ENCODE assay signal across 9 cellular contexts in genomic region chr4:110869862-110870577, GRCh38.
DNase-seq lines count a peak whose midpoint lies in the region; ATAC-seq, FAIRE-seq and TF ChIP-seq lines count a peak whose summit lies in the region.
"Had no signal": no experiment of that assay in that cellular context is flagged by ENCODE, and none has a peak within 500 bp of the region (broad histone marks: within the 10 kb centered on the region; RNA-seq: fewer than 3 reads in every experiment).

No MANE protein-coding gene starts in this region.

- TF ChIP-seq CTCF in GM13977 (IDR thresholded peaks at IDR 0.05; ENCODE audit: extremely low read depth, insufficient read depth, missing control alignments) (no peak), D721Med (IDR thresholded peaks at IDR 0.05; ENCODE audit: insufficient read depth, missing control alignments) (no peak), omental fat pad (IDR thresholded peaks at IDR 0.05) (no peak)

- in situ Hi-C loops in GM13977 (cut with MboI; ENCODE audit: low pct_unique_long_range_greater_than_20kb, low sequenced_read_pairs, unreplicated experiment), result no loop called here

- no peak for FAIRE-seq in D721Med (lab: Jason Lieb, UNC)

- DNase-seq in GM13977 (ENCODE audit: low spot score) (peak; percentile 17), iris pigment epithelial cell (ENCODE audit: low read depth) (peak; percentile 53), NCI-H1417 treated with DMSO at 0.1 percent for 48 hours (lab: John Stamatoyannopoulos, UW) (no peak), AG20443 (ENCODE audit: low spot score) (no peak), D721Med (ENCODE audit: insufficient read length, low spot score) (no peak), omental fat pad (ENCODE audit: low spot score) (no peak)
- DNase-seq: SJCRH30 had no signal

- ATAC-seq in GM21526 (IDR thresholded peaks at IDR 0.05; ENCODE audit: low FRiP score, unreplicated experiment) (peak; percentile 78), HG03442 (IDR thresholded peaks at IDR 0.05; ENCODE audit: unreplicated experiment) (peak; percentile 67), omental fat pad (ENCODE audit: low FRiP score) (no peak)

Comparison
In these comparisons a context has a peak if more than half of its experiments do, and no peak if none do; other contexts are left out.
1. DNase-seq: peak in GM13977 (single experiment) and iris pigment epithelial cell (single experiment); none in NCI-H1417 treated with DMSO at 0.1 percent for 48 hours (single experiment), AG20443 (single experiment), D721Med (single experiment) and omental fat pad (single experiment).